In genomic region chr2:10042301-10043161, GRCh38 we compare ENCODE assay signal across 8 cellular contexts. TPM values are rescaled to one million over a fixed set of nuclear protein-coding genes. Genes with fewer than 3 reads are reported as not detected.
A peak's percentile ranks its signal among the peaks of the same experiment; 100 is the strongest.
DNase-seq lines count a peak whose midpoint lies in the region; ATAC-seq, FAIRE-seq and TF ChIP-seq lines count a peak whose summit lies in the region.

No MANE protein-coding gene starts in this region.

- H3K27ac ChIP-seq in ascending aorta (peak overlapping the region; percentile 83 to 97), heart left ventricle (peak overlapping the region; percentile 86 to 100 (median 94)), ovary (peak overlapping the region; percentile 75 to 99)

- TF ChIP-seq POLR2A in heart left ventricle (IDR thresholded peaks at IDR 0.05), result peak in 1 of 2 donors; percentile 47
- no peak for TF ChIP-seq POLR2A in ovary (IDR thresholded peaks at IDR 0.05)
- no peak for TF ChIP-seq POLR2A in GM12892 (IDR thresholded peaks at IDR 0.05; ENCODE audit: low read depth, low read length)

- peaks cover 1 to 2% of the 10 kb centered on the region in 2 donors for H3K36me3 ChIP-seq in ascending aorta
- peaks cover 0 to 19% (median 16%) of the 10 kb centered on the region in 9 donors for H3K36me3 ChIP-seq in heart left ventricle
- no peaks in the 10 kb centered on the region for H3K36me3 ChIP-seq in ovary

- WGBS in heart left ventricle, 4 donors, result 17 to 40% (median 25%) methylated on average over 43 to 54 of the region's 54 CpGs
- 1 to 9% (median 3%) methylated on average over 53 to 54 of the region's 54 CpGs for WGBS in ovary, 3 donors

- DNase-seq in DMS53 treated with DMSO at 0.1 percent for 48 hours (lab: John Stamatoyannopoulos, UW; ENCODE audit: unreplicated experiment), result peak; percentile 21
- DNase-seq in NCI-H748 (lab: John Stamatoyannopoulos, UW; ENCODE audit: unreplicated experiment), result peak; percentile 83
- peak; percentile 62 to 94 for DNase-seq in ascending aorta (ENCODE audit: low spot score in 2 of 2)
- DNase-seq in heart left ventricle, result peak; percentile 91 to 93 (median 91)
- peak; percentile 84 to 90 (median 86) for DNase-seq in ovary
- DNase-seq in activated CD4-positive, CD25-positive, alpha-beta regulatory T cell treated with anti-CD3 and anti-CD28 coated beads, Interleukin-2, amount 50 U/mL, for 72 hours, result no peak
- DNase-seq in GM12892 (ENCODE audit: insufficient read length), result no peak

- H3K4me3 ChIP-seq in ascending aorta, result peak overlapping the region; percentile 63 to 64
- H3K4me3 ChIP-seq in heart left ventricle, result peak overlapping the region in 11 of 12 donors; percentile 5 to 92 (median 56)
- peak overlapping the region; percentile 42 for H3K4me3 ChIP-seq in ovary

- ATAC-seq in heart left ventricle (peak; percentile 30 to 72 (median 57)), GM18907 (IDR thresholded peaks at IDR 0.05; ENCODE audit: unreplicated experiment) (no peak)

- no peaks in the 10 kb centered on the region for H3K27me3 ChIP-seq in ascending aorta
- no peaks in the 10 kb centered on the region for H3K27me3 ChIP-seq in heart left ventricle
- no peaks in the 10 kb centered on the region for H3K27me3 ChIP-seq in ovary

- peaks cover 6 to 43% of the 10 kb centered on the region in 2 donors for H3K4me1 ChIP-seq in ascending aorta
- H3K4me1 ChIP-seq in heart left ventricle, result peaks cover 12 to 77% (median 56%) of the 10 kb centered on the region in 12 donors
- peaks cover 20% of the 10 kb centered on the region for H3K4me1 ChIP-seq in ovary (ENCODE audit: insufficient read depth)

- H3K9me3 ChIP-seq in ascending aorta (no peaks in the 10 kb centered on the region), heart left ventricle (no peaks in the 10 kb centered on the region), ovary (no peaks in the 10 kb centered on the region)

- no peak for FAIRE-seq in GM12892 (lab: Jason Lieb, UNC)

- TF ChIP-seq EP300 in ovary (IDR thresholded peaks at IDR 0.05), result peak; percentile 58

- intact Hi-C loops in ascending aorta (cut with DNase I), result loop anchor here (5.0 to 10.0 kb wide), 7 partner anchors 40 to 1365 kb away; partner anchors contain the start of genes ADAM17, CYS1, HPCAL1 and TAF1B
- intact Hi-C loops in heart left ventricle (cut with DNase I), result loop anchor here in 3 of 10 donors (5.0 to 10.0 kb wide), 2 partner anchors 35 to 408 kb away; partner anchors contain the start of gene YWHAQ (in 1 of the 3)
- intact Hi-C loops in ovary (cut with DNase I), result loop anchor here in 1 of 4 donors (10.0 kb wide), 1 partner anchor 1702 kb away; the partner anchor contains the start of gene LPIN1

- TF ChIP-seq CTCF in ascending aorta (IDR thresholded peaks at IDR 0.05) (peak in 2 of 3 experiments; percentile 10 to 13), heart left ventricle (IDR thresholded peaks at IDR 0.05) (peak in 5 of 12 donors; percentile 4 to 40 (median 18)), ovary (IDR thresholded peaks at IDR 0.05) (peak in 1 of 3 donors; percentile 32)

RNA-seq across cellular contexts. Expression of gene KLF11, which starts 0.8 kb away (rescaled TPM):
- total RNA-seq in ascending aorta, result 37.6 TPM
- 10 to 100 TPM; 11.8 to 43.8 (median 21.4) TPM for total RNA-seq in heart left ventricle
- polyA plus RNA-seq in heart left ventricle, result 1 to 10 TPM; 5.4 to 8.0 TPM
- 10 to 100 TPM; 21.6 to 45.3 (median 31.4) TPM for total RNA-seq in ovary
- 10 to 100 TPM; 22.8 to 41.8 TPM for polyA plus RNA-seq in ovary
- polyA plus RNA-seq in GM12892 (2012; ENCODE audit: missing spikeins), result 2.2 TPM

RNA-seq across cellular contexts. Expression of gene CYS1, which starts 37.7 kb away (rescaled TPM):
- total RNA-seq in ascending aorta (13.8 TPM), heart left ventricle (1 to 10 TPM; 1.3 to 9.1 (median 2.6) TPM), ovary (10 to 100 TPM in 6 of 7 donors, 1 to 10 TPM in 1; 8.8 to 21.5 (median 13.0) TPM)
- polyA plus RNA-seq in heart left ventricle (1 to 10 TPM in 1 of 2 donors, under 1 TPM in 1; 0.42 to 1.3 TPM), ovary (1 to 10 TPM; 5.9 to 9.0 TPM)
- polyA plus RNA-seq in GM12892 (2012; ENCODE audit: missing spikeins), result 2.6 TPM

Comparison
In these comparisons a context has a peak if more than half of its experiments do, and no peak if none do; other contexts are left out.
1. DNase-seq: peak in DMS53 treated with DMSO at 0.1 percent for 48 hours (single experiment), NCI-H748 (single experiment), ascending aorta (2 of 2), heart left ventricle (5 of 5) and ovary (5 of 5); none in activated CD4-positive, CD25-positive, alpha-beta regulatory T cell treated with anti-CD3 and anti-CD28 coated beads, Interleukin-2, amount 50 U/mL, for 72 hours (single experiment) and GM12892 (single experiment).
2. Peak in every context shown above with its lines, with median percentiles within 50 percentile points of each other: H3K27ac ChIP-seq and H3K4me3 ChIP-seq.